18 cellular contexts compared by ENCODE assay signal in the genomic region with DNA sequence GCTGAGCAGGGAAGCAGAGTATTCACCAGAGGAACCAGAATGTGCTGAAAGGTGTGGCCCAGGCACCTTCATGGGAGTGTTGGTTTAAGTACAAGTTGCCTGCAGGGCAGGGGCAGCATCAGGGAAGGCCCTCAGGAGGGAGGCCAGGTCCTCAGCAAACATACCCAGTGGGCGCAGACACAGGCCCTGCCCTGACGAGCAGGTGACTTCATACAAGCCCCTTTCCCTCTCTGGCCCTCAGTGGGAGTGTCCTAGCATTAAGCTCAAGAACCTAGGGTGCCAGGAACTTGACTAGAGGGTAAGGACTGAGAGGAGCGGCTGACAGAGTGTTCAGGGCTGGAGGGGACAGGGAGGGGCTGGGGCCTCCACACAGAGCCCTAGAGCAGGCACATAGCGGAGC. TPM values are rescaled to one million over a fixed set of nuclear protein-coding genes. Genes with fewer than 3 reads are reported as not detected.
DNase-seq lines count a peak whose midpoint lies in the region; ATAC-seq and TF ChIP-seq lines count a peak whose summit lies in the region.
"Had no signal": no experiment of that assay in that cellular context is flagged by ENCODE, and none has a peak within 500 bp of the region (broad histone marks: within the 10 kb centered on the region; RNA-seq: fewer than 3 reads in every experiment).

No MANE protein-coding gene starts in this region.

- TF ChIP-seq CTCF in CD4-positive, alpha-beta T cell (IDR thresholded peaks at IDR 0.05), result no peak

- no peak for DNase-seq in T-helper 2 cell treated with Interferon-gamma antibody and Interleukin-4, amounts not matched to agents 5 μg/mL and 100 μg/mL, for 36 hours (ENCODE audit: low spot score)
- no peak for DNase-seq in T-helper 2 cell
- DNase-seq in CD4-positive, alpha-beta T cell, result no peak
- DNase-seq in activated T-helper 1 cell treated with anti-CD3 and anti-CD28 coated beads, Interleukin-12 subunit alpha, Interleukin-12 subunit beta, Interleukin-2, Interleukin-4 antibody, amounts not matched to agents 30 ng/mL and 10 ng/mL and 1 ng/mL, durations not matched to agents 14 hours and 24 hours and 36 hours (ENCODE audit: low spot score), result no peak
- DNase-seq in naive thymus-derived CD8-positive, alpha-beta T cell, result no peak
- DNase-seq in hypothalamus (lab: John Stamatoyannopoulos, UW), result no peak
- DNase-seq in medulla oblongata (ENCODE audit: extremely low spot score), result no peak
- DNase-seq in sciatic nerve (ENCODE audit: low spot score), result no peak
- DNase-seq: activated CD4-positive, alpha-beta T cell treated with anti-CD3 and anti-CD28 coated beads for 48 hours; effector CD8-positive, alpha-beta T cell; mesenchymal stem cell; NCI-H1105 treated with DMSO at 0.1 percent for 48 hours; NCI-H2227 treated with DMSO at 0.1 percent for 48 hours; nephron progenitor cell; SHP77 treated with DMSO at 0.1 percent for 48 hours had no signal

- intact Hi-C loops in CD4-positive, alpha-beta T cell (cut with DNase I, micrococcal nuclease), result loop anchor here in 1 of 2 experiments (1.0 to 2.0 kb wide), 2 partner anchors 8 to 16 kb away; no protein-coding TSS in a partner anchor
- intact Hi-C loops in activated T-helper 1 cell treated with anti-CD3 and anti-CD28 coated beads, Interleukin-12 subunit alpha, Interleukin-12 subunit beta, Interleukin-2, Interleukin-4 antibody, amounts not matched to agents 30 ng/mL and 10 ng/mL and 1 ng/mL, durations not matched to agents 14 hours and 24 hours and 36 hours (cut with micrococcal nuclease), result no loop called here
- intact Hi-C loops in sciatic nerve (cut with DNase I), result no loop called here

- CTCF ChIA-PET in CD4-positive, alpha-beta T cell (lab: Charles Lee), result interaction anchor here (0.8 to 2.4 kb wide), 4 partner anchors 8 to 33 kb away, joined by 3 to 12 read pairs (median 5); a partner anchor contains a TSS

- no peaks in the 10 kb centered on the region for H3K27me3 ChIP-seq in CD4-positive, alpha-beta T cell (ENCODE audit: control insufficient read depth, insufficient read depth, low read length)
- H3K27me3 ChIP-seq: cardiac muscle cell, suprapubic skin had no signal

- ATAC-seq in CD4-positive, alpha-beta T cell (ENCODE audit: poor library complexity), result peak; percentile 32
- ATAC-seq in naive thymus-derived CD8-positive, alpha-beta T cell, result peak; percentile 32 to 38
- ATAC-seq in sciatic nerve, result no peak

- H3K27me3 Mint-ChIP-seq in T-helper 2 cell treated with Interferon-gamma antibody and Interleukin-4, amounts not matched to agents 5 μg/mL and 100 μg/mL, for 36 hours (ENCODE audit: low read depth), result no peaks in the 10 kb centered on the region
- no peaks in the 10 kb centered on the region for H3K27me3 Mint-ChIP-seq in CD4-positive, alpha-beta T cell
- no peaks in the 10 kb centered on the region for H3K27me3 Mint-ChIP-seq in activated T-helper 1 cell treated with anti-CD3 and anti-CD28 coated beads, Interleukin-12 subunit alpha, Interleukin-12 subunit beta, Interleukin-2, Interleukin-4 antibody, amounts not matched to agents 30 ng/mL and 10 ng/mL and 1 ng/mL, durations not matched to agents 14 hours and 24 hours and 36 hours (ENCODE audit: insufficient read depth)
- H3K27me3 Mint-ChIP-seq in naive thymus-derived CD8-positive, alpha-beta T cell, result no peaks in the 10 kb centered on the region

- POLR2A ChIA-PET in CD4-positive, alpha-beta T cell (lab: Charles Lee), result interaction anchor here (0.9 to 9.8 kb wide), 8 partner anchors 8 to 60 kb away, joined by 3 to 268 read pairs (median 7); a partner anchor contains a TSS
- POLR2A ChIA-PET in naive thymus-derived CD8-positive, alpha-beta T cell (lab: Charles Lee), result interaction anchor here (0.6 to 14.6 kb wide), 8 partner anchors 3 to 127 kb away, joined by 3 to 416 read pairs (median 10); a partner anchor contains a TSS

- no peaks in the 10 kb centered on the region for H3K9me3 Mint-ChIP-seq in T-helper 2 cell treated with Interferon-gamma antibody and Interleukin-4, amounts not matched to agents 5 μg/mL and 100 μg/mL, for 36 hours
- no peaks in the 10 kb centered on the region for H3K9me3 Mint-ChIP-seq in CD4-positive, alpha-beta T cell
- no peaks in the 10 kb centered on the region for H3K9me3 Mint-ChIP-seq in activated T-helper 1 cell treated with anti-CD3 and anti-CD28 coated beads, Interleukin-12 subunit alpha, Interleukin-12 subunit beta, Interleukin-2, Interleukin-4 antibody, amounts not matched to agents 30 ng/mL and 10 ng/mL and 1 ng/mL, durations not matched to agents 14 hours and 24 hours and 36 hours
- H3K9me3 Mint-ChIP-seq in naive thymus-derived CD8-positive, alpha-beta T cell, result no peaks in the 10 kb centered on the region
- H3K9me3 Mint-ChIP-seq: nephron progenitor cell had no signal

- H3K27ac ChIP-seq in CD4-positive, alpha-beta T cell (ENCODE audit: low read depth, low read length), result peak overlapping the region; percentile 86
- H3K27ac ChIP-seq: cardiac muscle cell, KMS-11 had no signal

- peaks cover 25% of the 10 kb centered on the region for H3K4me1 Mint-ChIP-seq in T-helper 2 cell treated with Interferon-gamma antibody and Interleukin-4, amounts not matched to agents 5 μg/mL and 100 μg/mL, for 36 hours (ENCODE audit: low read depth)
- H3K4me1 Mint-ChIP-seq in CD4-positive, alpha-beta T cell (ENCODE audit: low read depth), result peaks cover 74% of the 10 kb centered on the region
- peaks cover 44% of the 10 kb centered on the region for H3K4me1 Mint-ChIP-seq in activated T-helper 1 cell treated with anti-CD3 and anti-CD28 coated beads, Interleukin-12 subunit alpha, Interleukin-12 subunit beta, Interleukin-2, Interleukin-4 antibody, amounts not matched to agents 30 ng/mL and 10 ng/mL and 1 ng/mL, durations not matched to agents 14 hours and 24 hours and 36 hours (ENCODE audit: low read depth)
- peaks cover 43 to 91% (median 69%) of the 10 kb centered on the region in 4 donors for H3K4me1 Mint-ChIP-seq in naive thymus-derived CD8-positive, alpha-beta T cell

- H3K4me3 Mint-ChIP-seq in T-helper 2 cell treated with Interferon-gamma antibody and Interleukin-4, amounts not matched to agents 5 μg/mL and 100 μg/mL, for 36 hours, result no peak overlapping the region
- peak overlapping the region; percentile 58 for H3K4me3 Mint-ChIP-seq in CD4-positive, alpha-beta T cell
- H3K4me3 Mint-ChIP-seq in activated T-helper 1 cell treated with anti-CD3 and anti-CD28 coated beads, Interleukin-12 subunit alpha, Interleukin-12 subunit beta, Interleukin-2, Interleukin-4 antibody, amounts not matched to agents 30 ng/mL and 10 ng/mL and 1 ng/mL, durations not matched to agents 14 hours and 24 hours and 36 hours, result no peak overlapping the region
- peak overlapping the region in 9 of 10 donors; percentile 44 to 82 (median 74) for H3K4me3 Mint-ChIP-seq in naive thymus-derived CD8-positive, alpha-beta T cell
- H3K4me3 Mint-ChIP-seq: nephron progenitor cell had no signal

- H3K36me3 Mint-ChIP-seq in T-helper 2 cell treated with Interferon-gamma antibody and Interleukin-4, amounts not matched to agents 5 μg/mL and 100 μg/mL, for 36 hours (ENCODE audit: low read depth), result peaks cover 63% of the 10 kb centered on the region
- H3K36me3 Mint-ChIP-seq in CD4-positive, alpha-beta T cell (ENCODE audit: low read depth), result peaks cover 92% of the 10 kb centered on the region
- H3K36me3 Mint-ChIP-seq in activated T-helper 1 cell treated with anti-CD3 and anti-CD28 coated beads, Interleukin-12 subunit alpha, Interleukin-12 subunit beta, Interleukin-2, Interleukin-4 antibody, amounts not matched to agents 30 ng/mL and 10 ng/mL and 1 ng/mL, durations not matched to agents 14 hours and 24 hours and 36 hours (ENCODE audit: low read depth), result peaks cover 22% of the 10 kb centered on the region
- peaks cover 0 to 70% (median 35%) of the 10 kb centered on the region in 3 donors for H3K36me3 Mint-ChIP-seq in naive thymus-derived CD8-positive, alpha-beta T cell

- H3K9me3 ChIP-seq in CD4-positive, alpha-beta T cell (ENCODE audit: control insufficient read depth, low read length), result no peaks in the 10 kb centered on the region
- H3K9me3 ChIP-seq: suprapubic skin had no signal

- peak overlapping the region; percentile 58 for H3K27ac Mint-ChIP-seq in T-helper 2 cell treated with Interferon-gamma antibody and Interleukin-4, amounts not matched to agents 5 μg/mL and 100 μg/mL, for 36 hours
- peak overlapping the region; percentile 83 for H3K27ac Mint-ChIP-seq in CD4-positive, alpha-beta T cell
- H3K27ac Mint-ChIP-seq in activated T-helper 1 cell treated with anti-CD3 and anti-CD28 coated beads, Interleukin-12 subunit alpha, Interleukin-12 subunit beta, Interleukin-2, Interleukin-4 antibody, amounts not matched to agents 30 ng/mL and 10 ng/mL and 1 ng/mL, durations not matched to agents 14 hours and 24 hours and 36 hours, result peak overlapping the region; percentile 55
- H3K27ac Mint-ChIP-seq in naive thymus-derived CD8-positive, alpha-beta T cell, result peak overlapping the region; percentile 92 to 100 (median 97)
- H3K27ac Mint-ChIP-seq: nephron progenitor cell had no signal

RNA-seq across cellular contexts. Expression of a gene that starts 7.5 kb away (rescaled TPM):
- total RNA-seq in CD4-positive, alpha-beta T cell, result 1 to 10 TPM; 7.9 to 8.8 TPM
- 5.6 and 8.8 TPM in 2 replicates for total RNA-seq in activated T-helper 1 cell treated with anti-CD3 and anti-CD28 coated beads, Interleukin-12 subunit alpha, Interleukin-12 subunit beta, Interleukin-2, Interleukin-4 antibody, amounts not matched to agents 30 ng/mL and 10 ng/mL and 1 ng/mL, durations not matched to agents 14 hours and 24 hours and 36 hours
- 10 to 100 TPM; 18.0 to 20.4 TPM for total RNA-seq in naive thymus-derived CD8-positive, alpha-beta T cell
- polyA plus RNA-seq in naive thymus-derived CD8-positive, alpha-beta T cell, result 10 to 100 TPM; 16.9 to 33.5 (median 20.8) TPM
- 15.9 TPM for total RNA-seq in sciatic nerve

RNA-seq across cellular contexts. Expression of a gene that starts 29.9 kb away (rescaled TPM):
- 10 to 100 TPM; 38.9 to 41.8 TPM for total RNA-seq in CD4-positive, alpha-beta T cell
- total RNA-seq in activated T-helper 1 cell treated with anti-CD3 and anti-CD28 coated beads, Interleukin-12 subunit alpha, Interleukin-12 subunit beta, Interleukin-2, Interleukin-4 antibody, amounts not matched to agents 30 ng/mL and 10 ng/mL and 1 ng/mL, durations not matched to agents 14 hours and 24 hours and 36 hours, result 17.3 and 24.9 TPM in 2 replicates
- 10 to 100 TPM; 66.7 to 67.7 TPM for total RNA-seq in naive thymus-derived CD8-positive, alpha-beta T cell
- 10 to 100 TPM; 56.7 to 83.4 (median 62.0) TPM for polyA plus RNA-seq in naive thymus-derived CD8-positive, alpha-beta T cell
- 29.4 TPM for total RNA-seq in sciatic nerve

RNA-seq across cellular contexts. Expression of a gene that starts 30.2 kb away (rescaled TPM):
- total RNA-seq in CD4-positive, alpha-beta T cell, result 10 to 100 TPM; 13.9 to 16.7 TPM
- 76.7 and 78.3 TPM in 2 replicates for total RNA-seq in activated T-helper 1 cell treated with anti-CD3 and anti-CD28 coated beads, Interleukin-12 subunit alpha, Interleukin-12 subunit beta, Interleukin-2, Interleukin-4 antibody, amounts not matched to agents 30 ng/mL and 10 ng/mL and 1 ng/mL, durations not matched to agents 14 hours and 24 hours and 36 hours
- 1 to 10 TPM in 1 of 2 experiments, under 1 TPM in 1; 0.81 to 1.1 TPM for total RNA-seq in naive thymus-derived CD8-positive, alpha-beta T cell
- polyA plus RNA-seq in naive thymus-derived CD8-positive, alpha-beta T cell, result 10 to 100 TPM in 1 of 3 donors, 1 to 10 TPM in 2; 4.4 to 11.6 (median 4.4) TPM
- 6.4 TPM for total RNA-seq in sciatic nerve
- total RNA-seq: cardiac muscle cell had no signal
- polyA plus RNA-seq: cardiac muscle cell had no signal

RNA-seq across cellular contexts. Expression of a gene that starts 50.3 kb away (rescaled TPM):
- total RNA-seq in CD4-positive, alpha-beta T cell, result under 1 TPM; 0.17 to 0.30 TPM
- 450 and 455 TPM in 2 replicates for total RNA-seq in activated T-helper 1 cell treated with anti-CD3 and anti-CD28 coated beads, Interleukin-12 subunit alpha, Interleukin-12 subunit beta, Interleukin-2, Interleukin-4 antibody, amounts not matched to agents 30 ng/mL and 10 ng/mL and 1 ng/mL, durations not matched to agents 14 hours and 24 hours and 36 hours
- total RNA-seq in naive thymus-derived CD8-positive, alpha-beta T cell, result not detected
- not detected for polyA plus RNA-seq in naive thymus-derived CD8-positive, alpha-beta T cell
- total RNA-seq in sciatic nerve, result 3.2 TPM

RNA-seq across cellular contexts. Expression of a gene that starts 59.8 kb away (rescaled TPM):
- total RNA-seq in CD4-positive, alpha-beta T cell, result 100 to 1,000 TPM; 335 to 388 TPM
- total RNA-seq in activated T-helper 1 cell treated with anti-CD3 and anti-CD28 coated beads, Interleukin-12 subunit alpha, Interleukin-12 subunit beta, Interleukin-2, Interleukin-4 antibody, amounts not matched to agents 30 ng/mL and 10 ng/mL and 1 ng/mL, durations not matched to agents 14 hours and 24 hours and 36 hours, result 308 and 310 TPM in 2 replicates
- 100 to 1,000 TPM; 313 to 314 TPM for total RNA-seq in naive thymus-derived CD8-positive, alpha-beta T cell
- 100 to 1,000 TPM in 1 of 3 donors, 10 to 100 TPM in 2; 66.5 to 119 (median 99.8) TPM for polyA plus RNA-seq in naive thymus-derived CD8-positive, alpha-beta T cell
- 138 TPM for total RNA-seq in sciatic nerve

Comparison
In these comparisons a context has a peak if more than half of its experiments do, and no peak if none do; other contexts are left out.
1. H3K4me3 Mint-ChIP-seq: peak in CD4-positive, alpha-beta T cell (single experiment) and naive thymus-derived CD8-positive, alpha-beta T cell (9 of 10); none in T-helper 2 cell treated with Interferon-gamma antibody and Interleukin-4, amounts not matched to agents 5 μg/mL and 100 μg/mL, for 36 hours (single experiment) and activated T-helper 1 cell treated with anti-CD3 and anti-CD28 coated beads, Interleukin-12 subunit alpha, Interleukin-12 subunit beta, Interleukin-2, Interleukin-4 antibody, amounts not matched to agents 30 ng/mL and 10 ng/mL and 1 ng/mL, durations not matched to agents 14 hours and 24 hours and 36 hours (single experiment).
2. Peak in every context shown above with its lines, with median percentiles within 50 percentile points of each other: H3K27ac Mint-ChIP-seq.